8 cellular contexts compared by ENCODE assay signal in the genomic region with DNA sequence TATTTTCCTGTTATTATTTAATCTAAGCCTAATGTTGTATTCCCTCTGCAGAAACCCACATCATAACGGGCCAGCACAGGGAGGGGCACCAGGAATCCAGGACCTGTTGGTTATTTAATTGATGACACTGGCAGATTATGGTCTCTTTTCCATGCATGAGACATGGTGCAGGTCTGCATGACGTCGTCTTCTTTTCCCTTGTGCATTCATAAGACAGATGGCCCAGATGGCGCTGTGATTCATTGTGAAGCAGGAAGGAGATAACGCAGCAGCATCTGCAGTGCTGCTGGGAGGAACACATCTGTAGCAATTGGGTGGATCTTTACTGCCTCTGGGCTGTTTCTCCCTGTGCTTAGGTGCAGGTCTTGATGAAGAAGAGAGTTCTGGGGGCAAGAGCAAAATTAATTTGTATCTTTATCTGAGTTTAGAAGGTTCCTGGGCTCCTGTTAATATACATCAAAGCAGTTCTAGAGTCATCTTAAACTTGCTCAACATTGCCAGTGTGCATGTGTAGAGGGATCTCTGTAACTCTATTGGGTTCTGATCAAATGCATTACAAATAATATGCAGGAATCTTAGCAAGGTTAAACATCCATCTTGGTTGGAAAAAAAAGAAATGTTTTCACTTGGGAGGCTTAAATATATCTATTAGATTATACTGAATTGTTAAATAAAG.
DNase-seq lines count a peak whose midpoint lies in the region; ATAC-seq and TF ChIP-seq lines count a peak whose summit lies in the region.

No MANE protein-coding gene starts in this region.

- H3F3A ChIP-seq in SK-N-SH (replicated peaks; ENCODE audit: insufficient read depth), result peaks cover 67% of the 10 kb centered on the region
- no peaks in the 10 kb centered on the region for H3F3A ChIP-seq in neural progenitor cell (ENCODE audit: low read depth)

- no peak overlapping the region for H3K9ac ChIP-seq in SK-N-SH
- H3K9ac ChIP-seq in neural progenitor cell, result no peak overlapping the region

- no TSS peak for BruUV-seq in Calu3 (replicated peaks; lab: Mats Ljungman, UMichigan)

- POLR2A ChIA-PET in SK-N-SH (lab: Yijun Ruan, JAX), result no interaction called here

- H3K36me3 Mint-ChIP-seq in neural progenitor cell (no peaks in the 10 kb centered on the region), Calu3 (ENCODE audit: insufficient read depth, unreplicated experiment) (no peaks in the 10 kb centered on the region)

- no peak overlapping the region for H3K4me2 ChIP-seq in SK-N-SH
- no peak overlapping the region for H3K4me2 ChIP-seq in neural progenitor cell

- TF ChIP-seq EP300 in SK-N-SH (IDR thresholded peaks at IDR 0.05; ENCODE audit: borderline replicate concordance in 1 of 2, low read depth in 1 of 2, low read length in 1 of 2), result peak; percentile 71 to 92; a peak in 3 of 4 replicates

- H4K20me1 ChIP-seq in SK-N-SH (ENCODE audit: insufficient read depth) (no peaks in the 10 kb centered on the region), neural progenitor cell (ENCODE audit: low read depth) (no peaks in the 10 kb centered on the region)

- 4% methylated on average over 5 of the region's 5 CpGs for WGBS in SK-N-SH (ENCODE audit: low lambda C conversion rate)

- peaks cover 11 to 53% of the 10 kb centered on the region in 2 experiments for H3K4me1 ChIP-seq in SK-N-SH (ENCODE audit: control insufficient read depth in 1 of 2, insufficient read depth in 2 of 2, low read depth in 1 of 2, low read length in 1 of 2)
- peaks cover 8% of the 10 kb centered on the region for H3K4me1 ChIP-seq in neural progenitor cell

- intact Hi-C loops in Calu3 (cut with micrococcal nuclease; ENCODE audit: unreplicated experiment), result no loop called here

- H3K4me1 Mint-ChIP-seq in neural progenitor cell, result peaks cover 3% of the 10 kb centered on the region
- peaks cover 49% of the 10 kb centered on the region for H3K4me1 Mint-ChIP-seq in Calu3 (ENCODE audit: low read depth, unreplicated experiment)

- H3K79me2 ChIP-seq in SK-N-SH (ENCODE audit: insufficient read depth) (no peaks in the 10 kb centered on the region), neural progenitor cell (ENCODE audit: low read depth) (no peaks in the 10 kb centered on the region)

- peak overlapping the region; percentile 60 to 87; a peak in 3 of 4 replicates for H3K27ac ChIP-seq in SK-N-SH (ENCODE audit: low read depth in 2 of 2, low read length in 1 of 2)
- H3K27ac ChIP-seq in neural progenitor cell, result no peak overlapping the region

- TF ChIP-seq CTCF in GM12873 (IDR thresholded peaks at IDR 0.05; ENCODE audit: insufficient read depth, low read depth, low read length, missing control alignments), result peak; percentile 30
- TF ChIP-seq CTCF in SK-N-SH (IDR thresholded peaks at IDR 0.05), result peak; percentile 38
- TF ChIP-seq CTCF in neural progenitor cell (IDR thresholded peaks at IDR 0.05), result no peak
- no peak for TF ChIP-seq CTCF in Calu3 (IDR thresholded peaks at IDR 0.05; ENCODE audit: unreplicated experiment)

- H3K4me3 ChIP-seq in SK-N-SH (ENCODE audit: low read depth in 2 of 2, low read length in 1 of 2), result no peak overlapping the region
- H3K4me3 ChIP-seq in neural progenitor cell, result no peak overlapping the region

- H3K9me3 ChIP-seq in SK-N-SH (peaks cover 4% of the 10 kb centered on the region; the same call in 1 of the 2 replicates), neural progenitor cell (ENCODE audit: low read depth) (no peaks in the 10 kb centered on the region)

- ATAC-seq in HG02884 (IDR thresholded peaks at IDR 0.05; ENCODE audit: unreplicated experiment) (peak; percentile 48), GM21825 (IDR thresholded peaks at IDR 0.05; ENCODE audit: unreplicated experiment) (no peak)

- H3K36me3 ChIP-seq in SK-N-SH (replicated peaks in 1 of 2; ENCODE audit: control insufficient read depth in 1 of 2, insufficient read depth in 2 of 2, low read length in 1 of 2) (no peaks in the 10 kb centered on the region), neural progenitor cell (no peaks in the 10 kb centered on the region)

- H3K27me3 ChIP-seq in SK-N-SH (ENCODE audit: insufficient read depth) (no peaks in the 10 kb centered on the region), neural progenitor cell (no peaks in the 10 kb centered on the region)

- DNase-seq in SK-N-SH, result peak; percentile 59
- DNase-seq in neural progenitor cell (ENCODE audit: low spot score), result peak; percentile 39
- DNase-seq in NOMO-1 treated with DMSO at 0.1 percent for 48 hours (lab: John Stamatoyannopoulos, UW; ENCODE audit: unreplicated experiment), result no peak
- no peak for DNase-seq in Calu3
- DNase-seq in NCI-H2081 treated with DMSO at 0.1 percent for 48 hours (lab: John Stamatoyannopoulos, UW), result no peak

- CTCF ChIA-PET in SK-N-SH (lab: Yijun Ruan, JAX) (no interaction called here), Calu3 (lab: Charles Lee) (no interaction called here)

- H3K9me2 ChIP-seq in SK-N-SH, result no peaks in the 10 kb centered on the region

- peak; percentile 47 for TF ChIP-seq RAD21 in SK-N-SH (IDR thresholded peaks at IDR 0.05; ENCODE audit: low read length)

- H3K9me3 Mint-ChIP-seq in neural progenitor cell, result no peaks in the 10 kb centered on the region
- no peaks in the 10 kb centered on the region for H3K9me3 Mint-ChIP-seq in Calu3 (ENCODE audit: low read depth, unreplicated experiment)

- H2AFZ ChIP-seq in SK-N-SH (ENCODE audit: low read depth), result no peak overlapping the region
- peak overlapping the region; percentile 59 for H2AFZ ChIP-seq in neural progenitor cell (replicated peaks)

- H3K4me3 Mint-ChIP-seq in neural progenitor cell (no peak overlapping the region), Calu3 (ENCODE audit: low read depth, unreplicated experiment) (no peak overlapping the region)

- H3K27me3 Mint-ChIP-seq in neural progenitor cell (ENCODE audit: insufficient read depth, low read depth) (no peaks in the 10 kb centered on the region), Calu3 (ENCODE audit: unreplicated experiment) (no peaks in the 10 kb centered on the region)

- H3K27ac Mint-ChIP-seq in neural progenitor cell, result no peak overlapping the region
- no peak overlapping the region for H3K27ac Mint-ChIP-seq in Calu3 (ENCODE audit: unreplicated experiment)

TF ChIP-seq in SK-N-SH, 30 proteins besides CTCF, POLR2A, EP300 and RAD21 (continues in another document):
- TF ChIP-seq, protein P1, sequence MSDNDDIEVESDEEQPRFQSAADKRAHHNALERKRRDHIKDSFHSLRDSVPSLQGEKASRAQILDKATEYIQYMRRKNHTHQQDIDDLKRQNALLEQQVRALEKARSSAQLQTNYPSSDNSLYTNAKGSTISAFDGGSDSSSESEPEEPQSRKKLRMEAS (IDR thresholded peaks at IDR 0.05; ENCODE audit: low read depth), result peak; percentile 59; the same call in 1 of the 2 replicates
- TF ChIP-seq FOXJ3 (CRISPR knock-in tag; IDR thresholded peaks at IDR 0.05), result peak; percentile 86
- TF ChIP-seq GABPA (IDR thresholded peaks at IDR 0.05; ENCODE audit: low read depth), result no peak
- peak; percentile 55; the same call in 1 of the 2 replicates for TF ChIP-seq MXI1 (IDR thresholded peaks at IDR 0.05; ENCODE audit: low read depth, low read length)
- TF ChIP-seq, protein P2, sequence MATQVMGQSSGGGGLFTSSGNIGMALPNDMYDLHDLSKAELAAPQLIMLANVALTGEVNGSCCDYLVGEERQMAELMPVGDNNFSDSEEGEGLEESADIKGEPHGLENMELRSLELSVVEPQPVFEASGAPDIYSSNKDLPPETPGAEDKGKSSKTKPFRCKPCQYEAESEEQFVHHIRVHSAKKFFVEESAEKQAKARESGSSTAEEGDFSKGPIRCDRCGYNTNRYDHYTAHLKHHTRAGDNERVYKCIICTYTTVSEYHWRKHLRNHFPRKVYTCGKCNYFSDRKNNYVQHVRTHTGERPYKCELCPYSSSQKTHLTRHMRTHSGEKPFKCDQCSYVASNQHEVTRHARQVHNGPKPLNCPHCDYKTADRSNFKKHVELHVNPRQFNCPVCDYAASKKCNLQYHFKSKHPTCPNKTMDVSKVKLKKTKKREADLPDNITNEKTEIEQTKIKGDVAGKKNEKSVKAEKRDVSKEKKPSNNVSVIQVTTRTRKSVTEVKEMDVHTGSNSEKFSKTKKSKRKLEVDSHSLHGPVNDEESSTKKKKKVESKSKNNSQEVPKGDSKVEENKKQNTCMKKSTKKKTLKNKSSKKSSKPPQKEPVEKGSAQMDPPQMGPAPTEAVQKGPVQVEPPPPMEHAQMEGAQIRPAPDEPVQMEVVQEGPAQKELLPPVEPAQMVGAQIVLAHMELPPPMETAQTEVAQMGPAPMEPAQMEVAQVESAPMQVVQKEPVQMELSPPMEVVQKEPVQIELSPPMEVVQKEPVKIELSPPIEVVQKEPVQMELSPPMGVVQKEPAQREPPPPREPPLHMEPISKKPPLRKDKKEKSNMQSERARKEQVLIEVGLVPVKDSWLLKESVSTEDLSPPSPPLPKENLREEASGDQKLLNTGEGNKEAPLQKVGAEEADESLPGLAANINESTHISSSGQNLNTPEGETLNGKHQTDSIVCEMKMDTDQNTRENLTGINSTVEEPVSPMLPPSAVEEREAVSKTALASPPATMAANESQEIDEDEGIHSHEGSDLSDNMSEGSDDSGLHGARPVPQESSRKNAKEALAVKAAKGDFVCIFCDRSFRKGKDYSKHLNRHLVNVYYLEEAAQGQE (IDR thresholded peaks at IDR 0.05; ENCODE audit: low read depth, low read length), result no peak
- TF ChIP-seq IRF3 (IDR thresholded peaks at IDR 0.05; ENCODE audit: low read depth, low read length), result no peak
- no peak for TF ChIP-seq ZBTB33 (IDR thresholded peaks at IDR 0.05; ENCODE audit: borderline replicate concordance, low read depth)

Comparison
In these comparisons a context has a peak if more than half of its experiments do, and no peak if none do; other contexts are left out.
1. CTCF ChIP-seq: peak in GM12873 (single experiment) and SK-N-SH (single experiment); none in neural progenitor cell (single experiment) and Calu3 (single experiment).
2. DNase-seq: peak in SK-N-SH (single experiment) and neural progenitor cell (single experiment); none in NOMO-1 treated with DMSO at 0.1 percent for 48 hours (single experiment), Calu3 (single experiment) and NCI-H2081 treated with DMSO at 0.1 percent for 48 hours (single experiment).